Comparison of ENCODE assay signal across 19 cellular contexts in genomic region chr12:132439333-132439904, GRCh38. TPM values are rescaled to one million over a fixed set of nuclear protein-coding genes. Genes with fewer than 3 reads are reported as not detected.
DNase-seq lines count a peak whose midpoint lies in the region; ATAC-seq and TF ChIP-seq lines count a peak whose summit lies in the region.
"Had no signal": no experiment of that assay in that cellular context is flagged by ENCODE, and none has a peak within 500 bp of the region (broad histone marks: within the 10 kb centered on the region; RNA-seq: fewer than 3 reads in every experiment).

No MANE protein-coding gene starts in this region.

- H3K79me1 ChIP-seq in neuronal stem cell (ENCODE audit: low read depth, low read length): peaks cover 2% of the 10 kb centered on the region

- no peak overlapping the region for H4K8ac ChIP-seq in neuronal stem cell (ENCODE audit: low read depth, low read length)

- H3K23ac ChIP-seq in neuronal stem cell (ENCODE audit: low read depth, low read length, poor library complexity): no peak overlapping the region

- no peak overlapping the region for H3K27ac ChIP-seq in neuronal stem cell (replicated peaks; ENCODE audit: low read length)
- H3K27ac ChIP-seq: foreskin keratinocyte had no signal

- H3K36me3 ChIP-seq in Loucy (ENCODE audit: insufficient read depth, low read length) (no peaks in the 10 kb centered on the region), neuronal stem cell (replicated peaks in 1 of 2; ENCODE audit: control insufficient read depth in 2 of 2, insufficient read depth in 2 of 2, low read length in 2 of 2) (no peaks in the 10 kb centered on the region)

- H2BK5ac ChIP-seq in neuronal stem cell (ENCODE audit: low read length): peak overlapping the region; percentile 93

- peak overlapping the region; percentile 87 for H2AK5ac ChIP-seq in neuronal stem cell (ENCODE audit: low read depth, low read length)

- H3K4ac ChIP-seq in neuronal stem cell (ENCODE audit: low read length): no peak overlapping the region

- no peaks in the 10 kb centered on the region; the same call in 1 of the 2 replicates for H3K9me3 ChIP-seq in Loucy (ENCODE audit: insufficient read depth, low read depth, low read length)
- peaks cover 8 to 10% of the 10 kb centered on the region in 2 donors for H3K9me3 ChIP-seq in neuronal stem cell (replicated peaks in 1 of 2; ENCODE audit: control insufficient read depth in 2 of 2, insufficient read depth in 1 of 2, low read depth in 1 of 2, low read length in 2 of 2)

- intact Hi-C loops in activated CD8-positive, alpha-beta T cell treated with anti-CD3 and anti-CD28 coated beads for 36 hours (cut with micrococcal nuclease): no loop called here

- peak overlapping the region; percentile 80 for H2BK15ac ChIP-seq in neuronal stem cell (ENCODE audit: low read length)

- peaks cover 50% of the 10 kb centered on the region for H3K4me1 Mint-ChIP-seq in activated CD4-positive, alpha-beta T cell treated with anti-CD3 and anti-CD28 coated beads, Interleukin-2, amount 10 ng/mL, durations not matched to agents 7 days and 5 days
- peaks cover 38% of the 10 kb centered on the region for H3K4me1 Mint-ChIP-seq in activated CD8-positive, alpha-beta T cell treated with anti-CD3 and anti-CD28 coated beads for 36 hours (ENCODE audit: low read depth)

- POLR2A ChIA-PET in activated CD4-positive, alpha-beta T cell treated with anti-CD3 and anti-CD28 coated beads, Interleukin-2, amount 10 ng/mL, durations not matched to agents 7 days and 5 days (lab: Charles Lee): no interaction called here
- POLR2A ChIA-PET in activated CD8-positive, alpha-beta T cell treated with anti-CD3 and anti-CD28 coated beads for 36 hours (lab: Charles Lee): interaction anchor here (1.4 to 1.5 kb wide), 2 partner anchors 9 to 23 kb away, joined by 3 to 4 read pairs; no protein-coding TSS in a partner anchor

- TF ChIP-seq CTCF in Loucy (conservative IDR thresholded peaks at IDR 0.05; ENCODE audit: low read length): peak; percentile 31; the same call in 1 of the 2 replicates
- TF ChIP-seq CTCF in activated CD8-positive, alpha-beta T cell treated with anti-CD3 and anti-CD28 coated beads for 36 hours (IDR thresholded peaks at IDR 0.05): no peak

- peak; percentile 40 for ATAC-seq in activated CD8-positive, alpha-beta T cell treated with anti-CD3 and anti-CD28 coated beads for 36 hours
- ATAC-seq in GM18498 (IDR thresholded peaks at IDR 0.05; ENCODE audit: unreplicated experiment): no peak
- ATAC-seq: effector memory CD8-positive, alpha-beta T cell; foreskin keratinocyte; Panc1 had no signal

- peaks cover 3% of the 10 kb centered on the region for H3K36me3 Mint-ChIP-seq in activated CD4-positive, alpha-beta T cell treated with anti-CD3 and anti-CD28 coated beads, Interleukin-2, amount 10 ng/mL, durations not matched to agents 7 days and 5 days (ENCODE audit: low read depth)
- H3K36me3 Mint-ChIP-seq in activated CD8-positive, alpha-beta T cell treated with anti-CD3 and anti-CD28 coated beads for 36 hours (ENCODE audit: low read depth): no peaks in the 10 kb centered on the region

- H3K4me3 ChIP-seq in Loucy (ENCODE audit: low read length, poor library complexity, severe bottlenecking) (no peak overlapping the region), neuronal stem cell (ENCODE audit: low read length in 2 of 2) (no peak overlapping the region)

- H3K9me2 ChIP-seq in Loucy (replicated peaks; ENCODE audit: low read depth, low read length): no peaks in the 10 kb centered on the region

- H3K4me1 ChIP-seq in Loucy (ENCODE audit: insufficient read depth, low read length, poor library complexity, severe bottlenecking): peaks cover 50% of the 10 kb centered on the region
- H3K4me1 ChIP-seq in neuronal stem cell (ENCODE audit: control insufficient read depth in 2 of 2, insufficient read depth in 1 of 2, low read depth in 1 of 2, low read length in 2 of 2): peaks cover 0 to 12% of the 10 kb centered on the region in 2 donors
- H3K4me1 ChIP-seq: foreskin keratinocyte had no signal

- no peak overlapping the region for H3K9ac ChIP-seq in Loucy (ENCODE audit: low read depth, low read length, poor library complexity, severe bottlenecking)
- no peak overlapping the region for H3K9ac ChIP-seq in neuronal stem cell (ENCODE audit: low read depth, low read length, poor library complexity)

- no peak overlapping the region for H3K14ac ChIP-seq in neuronal stem cell (ENCODE audit: low read length)

- no CpG with 5 or more reads among the region's 28 CpGs for WGBS in neuronal stem cell (ENCODE audit: extremely low coverage in 2 of 2, insufficient read length in 2 of 2, insufficient replicate concordance in 1 of 2), 2 donors

- H3K27ac Mint-ChIP-seq in activated CD4-positive, alpha-beta T cell treated with anti-CD3 and anti-CD28 coated beads, Interleukin-2, amount 10 ng/mL, durations not matched to agents 7 days and 5 days: peak overlapping the region; percentile 54
- peak overlapping the region; percentile 30 for H3K27ac Mint-ChIP-seq in activated CD8-positive, alpha-beta T cell treated with anti-CD3 and anti-CD28 coated beads for 36 hours
- H3K27ac Mint-ChIP-seq: effector memory CD8-positive, alpha-beta T cell; HFFc6 had no signal

- H2AFZ ChIP-seq in Loucy (ENCODE audit: low read length) (no peak overlapping the region), neuronal stem cell (ENCODE audit: low read length) (no peak overlapping the region)

- H4K91ac ChIP-seq in neuronal stem cell (ENCODE audit: low read depth, low read length, poor library complexity): no peak overlapping the region

- no peak overlapping the region for H3K4me2 ChIP-seq in Loucy (ENCODE audit: low read depth, low read length, poor library complexity, severe bottlenecking)
- no peak overlapping the region for H3K4me2 ChIP-seq in neuronal stem cell (ENCODE audit: insufficient read depth, low read length, poor library complexity, severe bottlenecking)

- no peaks in the 10 kb centered on the region for H3K9me3 Mint-ChIP-seq in activated CD4-positive, alpha-beta T cell treated with anti-CD3 and anti-CD28 coated beads, Interleukin-2, amount 10 ng/mL, durations not matched to agents 7 days and 5 days
- H3K9me3 Mint-ChIP-seq in activated CD8-positive, alpha-beta T cell treated with anti-CD3 and anti-CD28 coated beads for 36 hours: no peaks in the 10 kb centered on the region
- H3K9me3 Mint-ChIP-seq: effector memory CD8-positive, alpha-beta T cell; HFFc6 had no signal

- peak overlapping the region; percentile 7 for H3K18ac ChIP-seq in neuronal stem cell (ENCODE audit: low read length)

- no peaks in the 10 kb centered on the region for H3K27me3 Mint-ChIP-seq in activated CD4-positive, alpha-beta T cell treated with anti-CD3 and anti-CD28 coated beads, Interleukin-2, amount 10 ng/mL, durations not matched to agents 7 days and 5 days
- H3K27me3 Mint-ChIP-seq in activated CD8-positive, alpha-beta T cell treated with anti-CD3 and anti-CD28 coated beads for 36 hours: no peaks in the 10 kb centered on the region

- peaks cover 8% of the 10 kb centered on the region; the same call in 1 of the 2 replicates for H3K79me2 ChIP-seq in Loucy (ENCODE audit: insufficient read depth, low read length)

- no peaks in the 10 kb centered on the region for H3F3A ChIP-seq in Loucy (ENCODE audit: low read depth)

- H3K27me3 ChIP-seq in Loucy (ENCODE audit: insufficient read depth, low read length, poor library complexity, severe bottlenecking): no peaks in the 10 kb centered on the region
- H3K27me3 ChIP-seq in neuronal stem cell (ENCODE audit: control insufficient read depth in 3 of 3, insufficient read depth in 3 of 3, low read depth in 1 of 3, low read length in 3 of 3): peaks cover 0 to 78% (median 0%) of the 10 kb centered on the region in 3 experiments

- CTCF ChIA-PET in activated CD4-positive, alpha-beta T cell treated with anti-CD3 and anti-CD28 coated beads, Interleukin-2, amount 10 ng/mL, durations not matched to agents 7 days and 5 days (lab: Charles Lee): interaction anchor here (0.6 kb wide), 1 partner anchor 358 kb away, joined by 3 read pairs; no protein-coding TSS in a partner anchor
- CTCF ChIA-PET in activated CD8-positive, alpha-beta T cell treated with anti-CD3 and anti-CD28 coated beads for 36 hours (lab: Charles Lee): interaction anchor here (1.0 kb wide), 1 partner anchor 52 kb away, joined by 3 read pairs; no protein-coding TSS in a partner anchor

- H4K20me1 ChIP-seq in Loucy (ENCODE audit: insufficient read depth, low read length, poor library complexity, severe bottlenecking): no peaks in the 10 kb centered on the region

- no peak overlapping the region for H2BK120ac ChIP-seq in neuronal stem cell (ENCODE audit: low read depth, low read length)

- DNase-seq in activated CD4-positive, alpha-beta T cell treated with anti-CD3 and anti-CD28 coated beads, Interleukin-2, amount 10 ng/mL, durations not matched to agents 7 days and 5 days: no peak
- no peak for DNase-seq in activated CD4-positive, alpha-beta T cell treated with anti-CD3 and anti-CD28 coated beads for 4 hours
- no peak for DNase-seq in activated CD8-positive, alpha-beta T cell treated with anti-CD3 and anti-CD28 coated beads for 36 hours
- DNase-seq in neuronal stem cell (ENCODE audit: low spot score): no peak
- no peak for DNase-seq in iPS-NIHi11 (ENCODE audit: low spot score)
- DNase-seq in occipital lobe (lab: John Stamatoyannopoulos, UW): no peak
- DNase-seq: ACHN; activated CD4-positive, alpha-beta T cell treated with anti-CD3 and anti-CD28 coated beads, Interleukin-2, amount 50 U/mL, for 48 hours; DMS153; effector memory CD8-positive, alpha-beta T cell; foreskin keratinocyte; HFFc6; mesenchymal stem cell; NCI-H1092; NCI-H345; T-helper 1 cell had no signal

- no peak overlapping the region for H3K4me3 Mint-ChIP-seq in activated CD4-positive, alpha-beta T cell treated with anti-CD3 and anti-CD28 coated beads, Interleukin-2, amount 10 ng/mL, durations not matched to agents 7 days and 5 days
- H3K4me3 Mint-ChIP-seq in activated CD8-positive, alpha-beta T cell treated with anti-CD3 and anti-CD28 coated beads for 36 hours: no peak overlapping the region
- H3K4me3 Mint-ChIP-seq: effector memory CD8-positive, alpha-beta T cell; HFFc6 had no signal

- H2BK12ac ChIP-seq in neuronal stem cell (ENCODE audit: low read length): peak overlapping the region; percentile 84

RNA-seq across cellular contexts. Expression of gene FBRSL1, which starts 50.5 kb away (rescaled TPM):
- 10 to 100 TPM; 49.8 to 51.1 TPM for total RNA-seq in activated CD4-positive, alpha-beta T cell treated with anti-CD3 and anti-CD28 coated beads, Interleukin-2, amount 10 ng/mL, durations not matched to agents 7 days and 5 days
- total RNA-seq in activated CD8-positive, alpha-beta T cell treated with anti-CD3 and anti-CD28 coated beads for 36 hours: 10 to 100 TPM; 41.4 to 48.1 TPM
- 61.7 TPM for polyA plus RNA-seq in neuronal stem cell (2013, experiment 1 of 2)
- 70.1 TPM for polyA plus RNA-seq in neuronal stem cell (2013, experiment 2 of 2)
- 5.3 TPM for total RNA-seq in occipital lobe
